Comparison of ENCODE assay signal across 18 cellular contexts in the genomic region with DNA sequence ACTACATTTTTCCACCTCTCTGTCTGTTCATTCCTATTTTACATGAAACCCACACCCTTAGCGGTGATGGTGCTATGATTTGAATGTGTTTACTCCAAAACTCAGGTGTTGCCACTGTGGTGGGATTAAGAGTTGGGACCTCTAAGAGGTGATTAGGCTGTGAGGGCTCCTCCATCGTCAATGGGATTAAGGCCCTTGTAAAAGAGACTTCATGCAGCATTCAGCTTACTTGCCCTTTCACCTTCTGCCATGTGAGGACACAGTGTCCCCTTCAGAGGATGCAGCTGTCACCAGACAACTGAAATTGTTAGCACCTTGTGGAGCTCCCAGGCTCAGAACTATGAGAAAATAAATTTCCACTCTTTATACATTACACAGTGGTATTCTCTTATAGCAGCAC.
A peak's percentile ranks its signal among the peaks of the same experiment; 100 is the strongest.
DNase-seq lines count a peak whose midpoint lies in the region; TF ChIP-seq lines count a peak whose summit lies in the region.
"Had no signal": no experiment of that assay in that cellular context is flagged by ENCODE, and none has a peak within 500 bp of the region (broad histone marks: within the 10 kb centered on the region; RNA-seq: fewer than 3 reads in every experiment).

No MANE protein-coding gene starts in this region.

- no peaks in the 10 kb centered on the region for H3K36me3 Mint-ChIP-seq in neural progenitor cell
- H3K36me3 Mint-ChIP-seq: CD4-positive, alpha-beta memory T cell had no signal

- H3K27me3 Mint-ChIP-seq in neural progenitor cell (ENCODE audit: insufficient read depth, low read depth) = peaks cover 3% of the 10 kb centered on the region

- H3K9me3 Mint-ChIP-seq in neural progenitor cell = no peaks in the 10 kb centered on the region

- no peak overlapping the region for H3K4me3 Mint-ChIP-seq in neural progenitor cell
- H3K4me3 Mint-ChIP-seq: CD4-positive, alpha-beta memory T cell had no signal

- TF ChIP-seq CTCF in neural progenitor cell (IDR thresholded peaks at IDR 0.05) = no peak

- no peaks in the 10 kb centered on the region for H3K36me3 ChIP-seq in neural progenitor cell

- H3K27ac ChIP-seq in neural progenitor cell = no peak overlapping the region
- H3K27ac ChIP-seq: A549, GM23248 had no signal

- H3K4me2 ChIP-seq in neural progenitor cell = peak overlapping the region; percentile 31
- H3K4me2 ChIP-seq: A549 had no signal

- no peaks in the 10 kb centered on the region for H3K9me3 ChIP-seq in neural progenitor cell (ENCODE audit: low read depth)
- H3K9me3 ChIP-seq: A549 had no signal

- no peak overlapping the region for H3K9ac ChIP-seq in neural progenitor cell
- H3K9ac ChIP-seq: GM23248 had no signal

- no peak overlapping the region for H3K4me3 ChIP-seq in neural progenitor cell
- H3K4me3 ChIP-seq: A549, GM23248 had no signal

- in situ Hi-C loops in G401 (cut with HindIII; ENCODE audit: low sequenced_read_pairs) = no loop called here

- no peaks in the 10 kb centered on the region for H4K20me1 ChIP-seq in neural progenitor cell (ENCODE audit: low read depth)

- H3K4me1 ChIP-seq in neural progenitor cell = peaks cover 18% of the 10 kb centered on the region

- no peaks in the 10 kb centered on the region for H3F3A ChIP-seq in neural progenitor cell (ENCODE audit: low read depth)

- peaks cover 10% of the 10 kb centered on the region for H3K4me1 Mint-ChIP-seq in neural progenitor cell
- H3K4me1 Mint-ChIP-seq: CD4-positive, alpha-beta memory T cell had no signal

- DNase-seq in LHCN-M2 (ENCODE audit: low read depth) (peak; percentile 44), NCI-H82 (lab: John Stamatoyannopoulos, UW) (peak; percentile 88), neural progenitor cell (ENCODE audit: low spot score) (peak; percentile 57), OCI-M1 (lab: John Stamatoyannopoulos, UW) (no peak), germinal center (ENCODE audit: low spot score) (no peak), G401 (ENCODE audit: low spot score) (no peak)
- DNase-seq: 8988T; ACHN; C1 segment of cervical spinal cord; Calu3; CD4-positive, alpha-beta memory T cell; COR-L47; DMS53; DMS79 treated with DMSO at 0.1 percent for 48 hours; GM23248; H7; HCEC 1CT had no signal

- no peak overlapping the region for H3K27ac Mint-ChIP-seq in neural progenitor cell
- H3K27ac Mint-ChIP-seq: CD4-positive, alpha-beta memory T cell had no signal

- H3K27me3 ChIP-seq in neural progenitor cell = no peaks in the 10 kb centered on the region

- no peak overlapping the region for H2AFZ ChIP-seq in neural progenitor cell (replicated peaks)
- H2AFZ ChIP-seq: GM23248 had no signal

- H3K79me2 ChIP-seq in neural progenitor cell (ENCODE audit: low read depth) = no peaks in the 10 kb centered on the region

Comparison
In these comparisons a context has a peak if more than half of its experiments do, and no peak if none do; other contexts are left out.
1. DNase-seq: peak in LHCN-M2 (single experiment), NCI-H82 (single experiment) and neural progenitor cell (single experiment); none in OCI-M1 (single experiment), germinal center (single experiment) and G401 (single experiment).